33 cellular contexts compared by ENCODE assay signal in the genomic region with DNA sequence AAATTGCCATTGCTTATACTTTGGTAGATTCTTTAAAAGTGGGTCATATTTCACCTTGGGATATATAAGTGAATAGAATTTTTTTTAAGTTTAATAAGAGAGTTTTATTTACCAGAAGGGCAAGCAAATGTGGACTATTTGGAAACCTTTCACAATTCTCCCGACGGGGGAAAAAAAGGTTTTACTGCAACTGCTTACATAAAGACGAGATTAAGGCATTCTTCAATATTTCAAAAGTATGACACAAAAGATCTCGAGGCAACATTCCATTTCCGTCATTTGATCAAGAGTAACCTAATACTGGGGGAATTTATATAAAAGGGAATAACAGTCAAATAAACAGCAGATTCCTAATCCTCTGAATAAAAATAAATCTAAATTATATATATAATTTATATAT.
"Had no signal": no experiment of that assay in that cellular context is flagged by ENCODE, and none has a peak within 500 bp of the region (broad histone marks: within the 10 kb centered on the region; RNA-seq: fewer than 3 reads in every experiment).

No MANE protein-coding gene starts in this region.

- DNase-seq: Kasumi-1, KBM-7, KG1, MG63, MM.1S, MV-4-11, NCI-H1048, NCI-H1092 treated with DMSO at 0.1 percent for 48 hours, NCI-H1105, NCI-H1105 treated with DMSO at 0.1 percent for 48 hours, NCI-H1417, NCI-H1417 treated with DMSO at 0.1 percent for 48 hours, NCI-H1436, NCI-H1436 treated with DMSO at 0.1 percent for 48 hours, NCI-H146, NCI-H1694, NCI-H1694 treated with DMSO at 0.1 percent for 48 hours, NCI-H187, NCI-H187 treated with DMSO at 0.1 percent for 48 hours, NCI-H1930, NCI-H2029, NCI-H2029 treated with DMSO at 0.1 percent for 48 hours, NCI-H2081, NCI-H2081 treated with DMSO at 0.1 percent for 48 hours, NCI-H2107, NCI-H2171, NCI-H2171 treated with DMSO at 0.1 percent for 48 hours, NCI-H2227 treated with DMSO at 0.1 percent for 48 hours, NCI-H226, NCI-H345, NCI-H446, NCI-H446 treated with DMSO at 0.1 percent for 48 hours, NCI-H510A had no signal

- H3K4me3 ChIP-seq: MG63 had no signal
